ENCODE assay signal across 13 cellular contexts in the genomic region with DNA sequence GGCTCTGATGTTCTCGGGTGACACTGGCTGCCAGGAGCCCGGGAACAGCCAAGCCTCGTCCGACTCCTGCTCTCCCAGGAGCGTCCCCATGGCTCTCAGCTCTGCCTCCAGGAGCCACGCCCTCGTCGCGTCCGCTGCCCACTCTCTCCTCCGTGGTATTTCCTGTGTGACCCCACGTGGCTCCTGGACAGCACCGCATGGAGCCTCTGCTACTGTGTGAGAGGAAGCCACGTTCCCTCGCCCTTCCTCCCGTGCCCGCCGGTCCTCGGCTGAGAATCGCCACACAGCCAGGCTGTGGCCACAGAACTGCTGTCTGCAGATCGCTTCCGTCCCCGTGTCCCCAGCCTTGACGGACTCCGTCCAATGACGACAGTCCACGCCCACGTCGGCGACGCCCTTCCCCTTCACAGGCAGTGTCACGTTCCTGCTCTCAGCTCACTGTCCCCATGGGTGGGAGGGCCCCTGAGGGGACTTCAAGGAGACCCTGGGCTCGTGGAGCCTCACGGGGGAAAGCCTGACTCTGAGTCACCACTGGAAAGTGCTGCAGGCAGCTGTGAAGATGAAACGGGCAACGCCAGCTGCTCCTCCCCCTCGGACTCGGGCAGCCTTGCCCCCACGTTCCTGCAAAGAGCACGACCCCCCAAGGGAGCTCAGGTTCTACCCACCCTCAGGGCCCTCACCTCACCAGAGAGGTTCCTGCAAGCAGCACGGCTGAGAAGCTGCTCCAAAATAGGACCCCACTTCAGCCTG.
A peak's percentile ranks its signal among the peaks of the same experiment; 100 is the strongest.
DNase-seq lines count a peak whose midpoint lies in the region; TF ChIP-seq lines count a peak whose summit lies in the region.
"Had no signal": no experiment of that assay in that cellular context is flagged by ENCODE, and none has a peak within 500 bp of the region (broad histone marks: within the 10 kb centered on the region; RNA-seq: fewer than 3 reads in every experiment).

No MANE protein-coding gene starts in this region.

- H3K4me1 ChIP-seq in A673 (ENCODE audit: insufficient read depth, low read length, poor library complexity, severe bottlenecking) = no peaks in the 10 kb centered on the region

- intact Hi-C loops in A673 (cut with micrococcal nuclease; ENCODE audit: unreplicated experiment) = no loop called here
- intact Hi-C loops in lower leg skin (cut with DNase I; ENCODE audit: low total_unique reads) = no loop called here

- POLR2A ChIA-PET in A673 (lab: Charles Lee; ENCODE audit: low non-redundant PET) = interaction anchor here (0.6 kb wide), 1 partner anchor 26 kb away, joined by 6 read pairs; no protein-coding TSS in a partner anchor

- no peak overlapping the region for H3K27ac ChIP-seq in A673 (ENCODE audit: low read depth, low read length, poor library complexity, severe bottlenecking)

- no peaks in the 10 kb centered on the region for H3K27me3 ChIP-seq in A673 (replicated peaks; ENCODE audit: insufficient read depth, low read depth, low read length, poor library complexity)

- TF ChIP-seq CTCF in A673 (conservative IDR thresholded peaks at IDR 0.05; ENCODE audit: low read depth, low read length) = no peak
- TF ChIP-seq CTCF in lower leg skin (IDR thresholded peaks at IDR 0.05) = no peak

- H3K9me3 ChIP-seq in A673 (ENCODE audit: low read depth, low read length, poor library complexity, severe bottlenecking) = no peaks in the 10 kb centered on the region

- WGBS in lower leg skin, 2 donors = 46 to 47% methylated on average over 31 to 41 of the region's 41 CpGs

- CTCF ChIA-PET in A673 (lab: Charles Lee) = no interaction called here

- peak overlapping the region; percentile 41 for H3K4me3 ChIP-seq in A673 (ENCODE audit: low read depth, low read length, poor library complexity, severe bottlenecking)
- no peak overlapping the region for H3K4me3 ChIP-seq in lower leg skin (ENCODE audit: low read depth, poor library complexity, severe bottlenecking)

- H3K36me3 ChIP-seq in A673 (ENCODE audit: insufficient read depth, low read length, poor library complexity, severe bottlenecking) = no peaks in the 10 kb centered on the region

- DNase-seq in A673 (ENCODE audit: low spot score) (peak; percentile 71), H4 (ENCODE audit: low spot score) (peak; percentile 77), SK-N-DZ (ENCODE audit: low spot score) (peak; percentile 20), lower leg skin (ENCODE audit: low spot score in 2 of 2) (peak; percentile 13 to 72), RKO (ENCODE audit: low spot score) (no peak), medulla oblongata (ENCODE audit: extremely low spot score) (no peak), AML-193 (lab: John Stamatoyannopoulos, UW) (no peak)
- DNase-seq in activated effector memory CD4-positive, alpha-beta T cell treated with anti-CD3 and anti-CD28 coated beads, Interleukin-2, amount 50 U/mL, for 16 hours = no peak
- DNase-seq: activated gamma-delta T cell; CD4-positive, CD25-positive, alpha-beta regulatory T cell; central memory CD4-positive, alpha-beta T cell; NCI-H1092; PC-3 had no signal

- BruUV-seq in A673 (replicated peaks; lab: Mats Ljungman, UMichigan) = no TSS peak

- no peak for TF ChIP-seq POLR2A in lower leg skin (IDR thresholded peaks at IDR 0.05)

Comparison
In these comparisons a context has a peak if more than half of its experiments do, and no peak if none do; other contexts are left out.
1. DNase-seq: peak in A673 (single experiment), H4 (single experiment), SK-N-DZ (single experiment) and lower leg skin (2 of 2); none in RKO (single experiment), activated effector memory CD4-positive, alpha-beta T cell treated with anti-CD3 and anti-CD28 coated beads, Interleukin-2, amount 50 U/mL, for 16 hours (single experiment), medulla oblongata (single experiment) and AML-193 (0 of 2).